In the genomic region with DNA sequence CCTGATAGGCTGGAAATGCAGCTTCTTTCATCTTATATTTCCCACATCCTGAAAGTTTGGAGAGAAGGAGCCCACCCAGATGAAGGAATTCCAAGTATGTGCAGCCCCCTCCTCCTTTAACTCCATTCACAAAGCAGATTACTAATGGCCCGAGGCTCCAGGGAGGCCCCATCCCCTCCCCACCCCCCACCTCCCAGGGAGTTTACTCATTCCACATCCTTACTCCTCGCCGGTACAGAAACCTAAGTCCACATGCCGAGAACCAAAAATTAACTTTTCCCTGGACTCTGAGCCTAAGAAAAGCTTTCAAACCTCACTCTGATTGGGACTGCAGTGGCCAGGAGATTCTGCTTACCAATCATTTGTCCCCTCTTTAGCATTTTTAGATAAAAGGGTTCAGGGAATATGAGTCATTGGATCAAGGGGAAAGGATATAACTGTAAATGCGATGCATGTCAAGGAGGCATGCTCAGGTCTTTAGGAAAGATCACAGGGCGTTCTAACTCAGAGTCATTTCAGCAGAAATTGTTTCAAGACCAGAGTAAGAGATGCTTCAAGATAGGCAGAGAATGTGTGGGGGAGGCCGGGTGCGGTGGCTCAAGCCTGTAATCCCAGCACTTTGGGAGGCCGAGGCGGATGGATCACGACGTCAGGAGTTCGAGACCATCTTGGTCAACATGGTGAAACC, we compare ENCODE assay signal across 9 cellular contexts. TPM values are rescaled to one million over a fixed set of nuclear protein-coding genes. Genes with fewer than 3 reads are reported as not detected.
DNase-seq lines count a peak whose midpoint lies in the region; ATAC-seq and TF ChIP-seq lines count a peak whose summit lies in the region.
"Had no signal": no experiment of that assay in that cellular context is flagged by ENCODE, and none has a peak within 500 bp of the region (broad histone marks: within the 10 kb centered on the region; RNA-seq: fewer than 3 reads in every experiment).

No MANE protein-coding gene starts in this region.

- H3K9ac ChIP-seq in muscle layer of colon (ENCODE audit: low read length) = peak overlapping the region; percentile 46

- H3K27ac Mint-ChIP-seq in chondrocyte (ENCODE audit: unreplicated experiment) = peak overlapping the region; percentile 100

- peak; percentile 45 for DNase-seq in AG04450 (ENCODE audit: low read depth, low spot score)
- peak; percentile 93 for DNase-seq in NCI-H226
- DNase-seq in chondrocyte (ENCODE audit: low spot score) = no peak
- DNase-seq in SW 1271 (lab: John Stamatoyannopoulos, UW) = no peak
- no peak for DNase-seq in NCI-H128 (lab: John Stamatoyannopoulos, UW; ENCODE audit: unreplicated experiment)

- CTCF ChIA-PET in AG04450 (lab: Charles Lee) = interaction anchor here (0.6 to 1.7 kb wide), 4 partner anchors 33 to 513 kb away, joined by 3 to 5 read pairs (median 4); no protein-coding TSS in a partner anchor

- no peaks in the 10 kb centered on the region for H3K27me3 ChIP-seq in AG04450 (ENCODE audit: control insufficient read depth, insufficient read depth, low read length)
- no peaks in the 10 kb centered on the region for H3K27me3 ChIP-seq in muscle layer of colon (ENCODE audit: control insufficient read depth in 1 of 2, insufficient read depth in 2 of 2, low read length in 2 of 2)
- H3K27me3 ChIP-seq: neutrophil had no signal

- peaks cover 78% of the 10 kb centered on the region for H3K4me1 Mint-ChIP-seq in chondrocyte (ENCODE audit: low read depth)

- no peaks in the 10 kb centered on the region for H3K9me3 Mint-ChIP-seq in chondrocyte (ENCODE audit: low read depth)

- H3K4me3 ChIP-seq in AG04450 (ENCODE audit: low read depth, low read length) (peak overlapping the region; percentile 18; the same call in 1 of the 2 replicates), muscle layer of colon (ENCODE audit: low read depth in 1 of 2, low read length in 2 of 2) (no peak overlapping the region)

- H3K4me1 ChIP-seq in muscle layer of colon (ENCODE audit: insufficient read depth, low read length) = peaks cover 66% of the 10 kb centered on the region

- no peaks in the 10 kb centered on the region for H3K36me3 Mint-ChIP-seq in chondrocyte (ENCODE audit: low read depth)

- ATAC-seq in GM19463 (IDR thresholded peaks at IDR 0.05; ENCODE audit: unreplicated experiment) (no peak), HG03159 (IDR thresholded peaks at IDR 0.05; ENCODE audit: unreplicated experiment) (no peak)

- TF ChIP-seq CTCF in AG04450 (IDR thresholded peaks at IDR 0.05; ENCODE audit: low read depth, low read length) (no peak), chondrocyte (IDR thresholded peaks at IDR 0.05) (no peak)

- H3K27me3 Mint-ChIP-seq in chondrocyte (ENCODE audit: low read depth) = no peaks in the 10 kb centered on the region

- H3K27ac ChIP-seq in AG04450 (ENCODE audit: low read depth, low read length) (peak overlapping the region; percentile 92), muscle layer of colon (ENCODE audit: low read depth, low read length) (peak overlapping the region; percentile 89)
- H3K27ac ChIP-seq: neutrophil had no signal

- POLR2A ChIA-PET in AG04450 (lab: Yijun Ruan, JAX) = interaction anchor here (0.6 to 1.3 kb wide), 8 partner anchors 23 to 924 kb away, joined by 3 to 12 read pairs (median 4); partner anchors contain the start of gene PIM1

- H3K4me3 Mint-ChIP-seq in chondrocyte (ENCODE audit: unreplicated experiment) = peak overlapping the region; percentile 64

- H3K9me3 ChIP-seq in AG04450 (ENCODE audit: control insufficient read depth, insufficient read depth, low read length) = no peaks in the 10 kb centered on the region
- no peaks in the 10 kb centered on the region for H3K9me3 ChIP-seq in muscle layer of colon (ENCODE audit: low read length)
- H3K9me3 ChIP-seq: neutrophil had no signal

- no peaks in the 10 kb centered on the region for H3K36me3 ChIP-seq in muscle layer of colon (ENCODE audit: insufficient read depth, low read length)
- H3K36me3 ChIP-seq: neutrophil had no signal

RNA-seq across cellular contexts. Expression of gene PIM1, which starts 31.9 kb away (rescaled TPM):
- polyA plus RNA-seq in AG04450 (2011; rRNA removed) = 35.3 and 37.5 TPM in 2 replicates
- polyA minus RNA-seq in AG04450 (2011; rRNA and poly(A)+ RNA removed) = 55.6 and 64.5 TPM in 2 replicates
- 11.3 to 15.1 TPM (median 13.0 TPM) in 3 replicates for total RNA-seq in chondrocyte

Comparison
In these comparisons a context has a peak if more than half of its experiments do, and no peak if none do; other contexts are left out.
1. DNase-seq: peak in AG04450 (single experiment) and NCI-H226 (single experiment); none in chondrocyte (single experiment), SW 1271 (0 of 2) and NCI-H128 (single experiment).